Comparison of ENCODE assay signal across 1 cellular context in genomic region chr7:101817031-101817929, GRCh38.
TF ChIP-seq lines count a peak whose summit lies in the region.

CUX1 (plus strand) TSS chr7:101817626; CDS start chr7:101817640, 14 bp downstream.

TF ChIP-seq in GM12878, 131 proteins besides CTCF, POLR2A, EP300 and RAD21 (continued from another document):
- TF ChIP-seq IRF4 (IDR thresholded peaks at IDR 0.05; ENCODE audit: low read depth, low read length) (0 out of 2 replicates have a peak, but pooled peaks have one; percentile 9), LARP7 (IDR thresholded peaks at IDR 0.05) (0 out of 2 replicates have a peak, but pooled peaks have one; percentile 72), MEF2B (IDR thresholded peaks at IDR 0.05; ENCODE audit: partially characterized antibody, poor library complexity, severe bottlenecking) (peak; percentile 74), EED (IDR thresholded peaks at IDR 0.05; ENCODE audit: low read depth) (0 out of 2 replicates have a peak, but pooled peaks have one; percentile 18), MTA2 (IDR thresholded peaks at IDR 0.05; ENCODE audit: low read depth) (no peak), BHLHE40 (IDR thresholded peaks at IDR 0.05; ENCODE audit: borderline replicate concordance in 1 of 2, low read depth in 2 of 2, low read length in 1 of 2) (peak; percentile 93 to 99), IKZF1 (conservative IDR thresholded peaks at IDR 0.05) (peak; percentile 54), ZZZ3 (IDR thresholded peaks at IDR 0.05; ENCODE audit: control insufficient read depth, insufficient read length, low read depth) (no peak), USF1 (IDR thresholded peaks at IDR 0.05; ENCODE audit: borderline replicate concordance, extremely low read length, insufficient read depth, low read depth, low read length) (no peak), MXI1 (IDR thresholded peaks at IDR 0.05; ENCODE audit: low read depth, low read length) (peak; percentile 19; the same call in 1 of the 2 replicates), NKRF (conservative IDR thresholded peaks at IDR 0.05) (peak; percentile 42; the same call in 1 of the 2 replicates), BCL3 (IDR thresholded peaks at IDR 0.05; ENCODE audit: borderline replicate concordance, insufficient read depth, low read depth, low read length, poor library complexity, severe bottlenecking) (peak; percentile 23), MEF2A (IDR thresholded peaks at IDR 0.05; ENCODE audit: insufficient read depth, low read depth, low read length) (no peak), DPF2 (IDR thresholded peaks at IDR 0.05) (peak; percentile 54; the same call in 1 of the 2 replicates), IKZF2 (IDR thresholded peaks at IDR 0.05) (peak in 1 of 2 experiments; percentile 19; a peak in 1 of 4 replicates), RUNX3 (IDR thresholded peaks at IDR 0.05; ENCODE audit: low read length) (0 out of 2 replicates have a peak, but pooled peaks have one; percentile 10), NR2F1 (conservative IDR thresholded peaks at IDR 0.05) (peak; percentile 45)
